Comparison of ENCODE assay signal across 8 cellular contexts in genomic region chr11:18394928-18395734, GRCh38. TPM values are rescaled to one million over a fixed set of nuclear protein-coding genes. Genes with fewer than 3 reads are reported as not detected.
DNase-seq lines count a peak whose midpoint lies in the region; TF ChIP-seq lines count a peak whose summit lies in the region.

No MANE protein-coding gene starts in this region.

- H3K4me3 Mint-ChIP-seq in CD14-positive monocyte = peak overlapping the region; percentile 96 to 99

- TF ChIP-seq CTCF in CD14-positive monocyte (IDR thresholded peaks at IDR 0.05) (no peak), fibroblast of the aortic adventitia (IDR thresholded peaks at IDR 0.05; ENCODE audit: insufficient read depth, low read length) (no peak), neural cell (IDR thresholded peaks at IDR 0.05; ENCODE audit: poor library complexity, severe bottlenecking) (no peak)

- H3K27me3 ChIP-seq in MG63 (no peaks in the 10 kb centered on the region), neural cell (ENCODE audit: insufficient read depth, low read depth, low read length) (no peaks in the 10 kb centered on the region)

- H3K4me2 ChIP-seq in neural cell (ENCODE audit: low read length) = peak overlapping the region; percentile 85

- no peaks in the 10 kb centered on the region for H3K9me3 Mint-ChIP-seq in CD14-positive monocyte

- H3F3A ChIP-seq in neural cell (ENCODE audit: insufficient read depth, low read length, poor library complexity, severe bottlenecking) = peaks cover 5% of the 10 kb centered on the region

- H3K9ac ChIP-seq in neural cell (ENCODE audit: low read length) = peak overlapping the region; percentile 81

- H3K27ac Mint-ChIP-seq in CD14-positive monocyte = peak overlapping the region; percentile 94 to 98 (median 96)

- H3K9me2 ChIP-seq in neural cell (ENCODE audit: insufficient read depth, low read length) = no peaks in the 10 kb centered on the region

- peak overlapping the region; percentile 80 for H3K27ac ChIP-seq in neural cell (ENCODE audit: low read length)

- H3K4me1 Mint-ChIP-seq in CD14-positive monocyte = peaks cover 23% of the 10 kb centered on the region

- no peaks in the 10 kb centered on the region for H3K79me2 ChIP-seq in neural cell (replicated peaks; ENCODE audit: insufficient read depth, low read length)

- intact Hi-C loops in CD14-positive monocyte (cut with micrococcal nuclease) = loop anchor here (1.0 to 10.0 kb wide), 8 partner anchors 11 to 240 kb away; partner anchors contain the start of genes GTF2H1 (in 2 of the 2), HPS5 (in 2 of the 2), SPTY2D1 (in 2 of the 2) and SAA2 (in 1 of the 2)

- peaks cover 0 to 3% (median 0%) of the 10 kb centered on the region in 3 donors for H3K27me3 Mint-ChIP-seq in CD14-positive monocyte (ENCODE audit: low read depth in 3 of 3)

- DNase-seq in CD14-positive monocyte (ENCODE audit: low spot score) (no peak), MG63 (no peak), fibroblast of the aortic adventitia (ENCODE audit: low read depth) (no peak), AG20443 (ENCODE audit: low spot score) (no peak), NCI-H2196 (lab: John Stamatoyannopoulos, UW; ENCODE audit: unreplicated experiment) (no peak), amniotic stem cell (lab: John Stamatoyannopoulos, UW) (no peak)
- DNase-seq in activated T-cell treated with anti-CD3 and anti-CD28 coated beads, Interleukin-2, amount 50 U/mL, for 48 hours = peak; percentile 46 to 52

- TF ChIP-seq RAD21 in neural cell (conservative IDR thresholded peaks at IDR 0.05) = no peak

- H3K4me3 ChIP-seq in MG63 = peak overlapping the region; percentile 94
- peak overlapping the region; percentile 98 for H3K4me3 ChIP-seq in fibroblast of the aortic adventitia (ENCODE audit: low read depth, low read length)
- peak overlapping the region; percentile 71 for H3K4me3 ChIP-seq in neural cell (ENCODE audit: low read length)

- H3K36me3 Mint-ChIP-seq in CD14-positive monocyte = peaks cover 28 to 35% of the 10 kb centered on the region in 2 donors

- H3K9me3 ChIP-seq in MG63 = no peaks in the 10 kb centered on the region
- no peaks in the 10 kb centered on the region for H3K9me3 ChIP-seq in neural cell (ENCODE audit: low read length)

- H4K20me1 ChIP-seq in neural cell (ENCODE audit: insufficient read depth) = no peaks in the 10 kb centered on the region

- TF ChIP-seq EP300 in neural cell (conservative IDR thresholded peaks at IDR 0.05; ENCODE audit: poor library complexity, severe bottlenecking) = no peak

- H2AFZ ChIP-seq in neural cell (ENCODE audit: low read depth, low read length) = peak overlapping the region; percentile 75

- H3K36me3 ChIP-seq in MG63 = peaks cover 49% of the 10 kb centered on the region
- no peaks in the 10 kb centered on the region for H3K36me3 ChIP-seq in neural cell (ENCODE audit: insufficient read depth, low read length)

TF ChIP-seq in neural cell, 6 proteins besides CTCF, POLR2A, EP300 and RAD21:
- no peak for TF ChIP-seq POLR2AphosphoS5 (IDR thresholded peaks at IDR 0.05)
- TF ChIP-seq SMC3 (conservative IDR thresholded peaks at IDR 0.05; ENCODE audit: poor library complexity) = no peak
- no peak for TF ChIP-seq EZH2 (IDR thresholded peaks at IDR 0.05; ENCODE audit: borderline replicate concordance, insufficient read depth, low read length, poor library complexity, severe bottlenecking)
- no peak for TF ChIP-seq REST (IDR thresholded peaks at IDR 0.05; ENCODE audit: borderline replicate concordance)
- no peak for TF ChIP-seq MXI1 (conservative IDR thresholded peaks at IDR 0.05; ENCODE audit: poor library complexity, severe bottlenecking)
- TF ChIP-seq TAF1 (IDR thresholded peaks at IDR 0.05; ENCODE audit: low read depth) = no peak

RNA-seq across cellular contexts. Expression of gene LDHA, which starts 0.8 kb away (rescaled TPM):
- polyA plus RNA-seq in CD14-positive monocyte = 100 to 1,000 TPM; 438 to 501 TPM
- total RNA-seq in MG63 (2014; rRNA removed; shearing (Covaris generic); ENCODE audit: low replicate concordance) = 319 TPM in 2 replicates
- 404 and 1,021 TPM in 2 replicates for total RNA-seq in fibroblast of the aortic adventitia (ENCODE audit: low replicate concordance)
- 39.9 and 45.6 TPM in 2 replicates for polyA plus RNA-seq in neural cell
- polyA minus RNA-seq in neural cell = 32.6 and 33.8 TPM in 2 replicates

RNA-seq across cellular contexts. Expression of gene LDHC, which starts 17.0 kb away (rescaled TPM):
- polyA plus RNA-seq in CD14-positive monocyte = not detected
- 1.2 TPM in 1 of 2 replicates, not detected in the other for total RNA-seq in MG63 (2014; rRNA removed; shearing (Covaris generic); ENCODE audit: low replicate concordance)
- 0.33 TPM in 1 of 2 replicates, not detected in the other for total RNA-seq in fibroblast of the aortic adventitia (ENCODE audit: low replicate concordance)
- not detected in 2 replicates for polyA plus RNA-seq in neural cell
- not detected in 2 replicates for polyA minus RNA-seq in neural cell

Comparison
In these comparisons a context has a peak if more than half of its experiments do, and no peak if none do; other contexts are left out.
1. DNase-seq: peak in activated T-cell treated with anti-CD3 and anti-CD28 coated beads, Interleukin-2, amount 50 U/mL, for 48 hours (2 of 2); none in CD14-positive monocyte (single experiment), MG63 (single experiment), fibroblast of the aortic adventitia (single experiment), AG20443 (single experiment), NCI-H2196 (single experiment) and amniotic stem cell (single experiment).
2. Peak in every context shown above with its lines, with median percentiles within 50 percentile points of each other: H3K4me3 ChIP-seq.